Comparison of ENCODE assay signal across 1 cellular context in the genomic region with DNA sequence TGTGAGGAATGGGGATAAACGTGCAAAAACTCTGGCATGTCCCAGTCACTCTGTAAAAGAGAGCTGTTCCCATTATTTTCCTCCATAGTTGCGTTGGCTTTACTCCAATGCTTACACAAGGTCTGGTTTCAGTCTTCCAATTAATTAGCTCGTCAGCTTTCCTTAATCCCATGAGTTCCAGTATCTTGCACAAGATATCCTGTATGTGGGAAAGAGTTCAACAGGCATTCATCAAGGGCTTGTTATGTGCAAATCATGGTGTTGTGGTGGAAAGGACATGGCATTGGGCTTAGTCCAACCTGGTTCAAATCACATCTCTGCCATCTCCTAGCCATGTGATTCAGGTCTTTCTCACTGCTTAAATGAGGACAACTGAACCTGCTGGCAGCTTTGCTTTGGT.
TF ChIP-seq lines count a peak whose summit lies in the region.

No MANE protein-coding gene starts in this region.

TF ChIP-seq in K562, 482 proteins besides CTCF, POLR2A, EP300 and RAD21 (continued from another document):
- TF ChIP-seq FOS (IDR thresholded peaks at IDR 0.05; ENCODE audit: extremely low read depth, insufficient read length) (no peak), PRPF4 (IDR thresholded peaks at IDR 0.05; ENCODE audit: insufficient read depth, low read depth, low read length, poor library complexity, severe bottlenecking) (no peak), JUNB (CRISPR knock-in tag; conservative IDR thresholded peaks at IDR 0.05) (no peak)
- TF ChIP-seq, protein P1, sequence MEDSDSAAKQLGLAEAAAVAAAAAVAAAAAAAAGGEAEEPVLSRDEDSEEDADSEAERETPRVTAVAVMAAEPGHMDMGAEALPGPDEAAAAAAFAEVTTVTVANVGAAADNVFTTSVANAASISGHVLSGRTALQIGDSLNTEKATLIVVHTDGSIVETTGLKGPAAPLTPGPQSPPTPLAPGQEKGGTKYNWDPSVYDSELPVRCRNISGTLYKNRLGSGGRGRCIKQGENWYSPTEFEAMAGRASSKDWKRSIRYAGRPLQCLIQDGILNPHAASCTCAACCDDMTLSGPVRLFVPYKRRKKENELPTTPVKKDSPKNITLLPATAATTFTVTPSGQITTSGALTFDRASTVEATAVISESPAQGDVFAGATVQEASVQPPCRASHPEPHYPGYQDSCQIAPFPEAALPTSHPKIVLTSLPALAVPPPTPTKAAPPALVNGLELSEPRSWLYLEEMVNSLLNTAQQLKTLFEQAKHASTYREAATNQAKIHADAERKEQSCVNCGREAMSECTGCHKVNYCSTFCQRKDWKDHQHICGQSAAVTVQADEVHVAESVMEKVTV (CRISPR knock-in tag; IDR thresholded peaks at IDR 0.05): no peak
